In the genomic region with DNA sequence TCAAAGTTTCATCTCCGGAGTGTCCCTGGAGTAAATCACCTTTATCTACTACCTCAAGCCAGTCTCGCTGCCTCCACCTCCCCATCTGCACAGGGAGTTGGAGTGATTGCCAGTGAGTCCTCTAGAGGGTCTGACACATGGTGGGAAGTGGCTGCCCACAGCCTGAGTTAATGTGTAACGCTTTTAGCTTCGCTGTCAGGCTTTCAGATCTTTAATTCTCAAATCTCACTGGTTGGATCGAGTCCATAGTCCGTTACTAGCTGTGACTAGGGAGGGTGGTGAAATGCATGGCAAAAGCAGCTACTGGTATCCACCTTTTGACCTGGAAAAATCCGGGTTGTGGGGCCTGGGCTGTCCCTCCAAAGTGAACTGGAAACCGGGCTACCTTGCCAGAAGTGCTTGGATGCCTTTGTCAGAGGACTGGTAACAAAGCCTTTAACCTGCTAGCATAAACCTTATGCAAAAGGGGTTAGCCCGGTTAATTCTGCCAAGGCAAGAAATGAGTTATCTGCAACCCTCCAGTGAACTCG, we compare ENCODE assay signal across 18 cellular contexts. TPM values are rescaled to one million over a fixed set of nuclear protein-coding genes. Genes with fewer than 3 reads are reported as not detected.
DNase-seq lines count a peak whose midpoint lies in the region; ATAC-seq, FAIRE-seq and TF ChIP-seq lines count a peak whose summit lies in the region.
"Had no signal": no experiment of that assay in that cellular context is flagged by ENCODE, and none has a peak within 500 bp of the region (broad histone marks: within the 10 kb centered on the region; RNA-seq: fewer than 3 reads in every experiment).

No MANE protein-coding gene starts in this region.

- H3K36me3 ChIP-seq in small intestine (ENCODE audit: control insufficient read depth in 2 of 2, insufficient read depth in 2 of 2, low read length in 2 of 2): no peaks in the 10 kb centered on the region
- H3K36me3 ChIP-seq in WERI-Rb-1: no peaks in the 10 kb centered on the region
- H3K36me3 ChIP-seq: gastrocnemius medialis, thoracic aorta had no signal

- H3K27me3 ChIP-seq in small intestine (ENCODE audit: control insufficient read depth in 2 of 2, insufficient read depth in 2 of 2, low read length in 2 of 2) (no peaks in the 10 kb centered on the region), WERI-Rb-1 (ENCODE audit: insufficient read depth, low read depth, severe bottlenecking) (no peaks in the 10 kb centered on the region)
- H3K27me3 ChIP-seq: gastrocnemius medialis had no signal

- H3K9me3 ChIP-seq in small intestine (ENCODE audit: control insufficient read depth, low read depth) (no peaks in the 10 kb centered on the region), WERI-Rb-1 (ENCODE audit: severe bottlenecking) (no peaks in the 10 kb centered on the region)
- H3K9me3 ChIP-seq: gastrocnemius medialis, thoracic aorta had no signal

- H3K4me3 ChIP-seq in small intestine (ENCODE audit: low read depth in 1 of 2, low read length in 2 of 2) (no peak overlapping the region), WERI-Rb-1 (ENCODE audit: low read depth, low read length) (no peak overlapping the region)
- H3K4me3 ChIP-seq: gastrocnemius medialis, thoracic aorta had no signal

- DNase-seq in RCC 7860 (ENCODE audit: low spot score) (peak; percentile 84), left kidney (ENCODE audit: low read depth, low spot score) (peak; percentile 68), small intestine (peak; percentile 82), WERI-Rb-1 (no peak), DMS153 (lab: John Stamatoyannopoulos, UW) (no peak)
- no peak for DNase-seq in stimulated activated naive CD8-positive, alpha-beta T cell treated with anti-CD3 and anti-CD28 coated beads, Interleukin-15, Interleukin-2, amounts not matched to agents 100 U/mL and 50 U/mL, for 24 hours
- DNase-seq: activated CD4-positive, alpha-beta T cell treated with anti-CD3 and anti-CD28 coated beads for 48 hours; activated gamma-delta T cell; effector CD4-positive, alpha-beta T cell; gastrocnemius medialis; KG1; left cardiac atrium; NCI-H1105 treated with DMSO at 0.1 percent for 48 hours; nucleus accumbens; right cardiac atrium had no signal

- WGBS in small intestine, 3 donors: 26 to 54% (median 34%) methylated on average over 10 of the region's 10 CpGs

- FAIRE-seq in RCC 7860 (lab: Jason Lieb, UNC) (peak; percentile 92), small intestine (lab: Jason Lieb, UNC) (no peak)

- ATAC-seq in GM18909 (IDR thresholded peaks at IDR 0.05; ENCODE audit: poor library complexity, unreplicated experiment): peak; percentile 25
- no peak for ATAC-seq in stimulated activated naive CD8-positive, alpha-beta T cell treated with anti-CD3 and anti-CD28 coated beads, Interleukin-15, Interleukin-2, amounts not matched to agents 100 U/mL and 50 U/mL, for 24 hours
- ATAC-seq: esophagus mucosa, gastrocnemius medialis, left cardiac atrium, right cardiac atrium had no signal

- H3K27ac ChIP-seq in small intestine (ENCODE audit: low read depth in 1 of 2, low read length in 1 of 2): no peak overlapping the region
- H3K27ac ChIP-seq in WERI-Rb-1: no peak overlapping the region
- H3K27ac ChIP-seq: gastrocnemius medialis, thoracic aorta had no signal

- peaks cover 7 to 15% of the 10 kb centered on the region in 2 donors for H3K4me1 ChIP-seq in small intestine (ENCODE audit: control insufficient read depth in 2 of 2, insufficient read depth in 1 of 2, low read depth in 1 of 2, low read length in 1 of 2)

- TF ChIP-seq CTCF in WERI-Rb-1 (IDR thresholded peaks at IDR 0.05; ENCODE audit: low read depth, low read length): no peak

RNA-seq across cellular contexts. Expression of gene WDR1, which starts 5.0 kb away (rescaled TPM):
- polyA plus RNA-seq in small intestine: 100 to 1,000 TPM; 154 to 196 (median 176) TPM

Comparison
In these comparisons a context has a peak if more than half of its experiments do, and no peak if none do; other contexts are left out.
1. DNase-seq: peak in RCC 7860 (single experiment), left kidney (single experiment) and small intestine (single experiment); none in stimulated activated naive CD8-positive, alpha-beta T cell treated with anti-CD3 and anti-CD28 coated beads, Interleukin-15, Interleukin-2, amounts not matched to agents 100 U/mL and 50 U/mL, for 24 hours (single experiment), WERI-Rb-1 (single experiment) and DMS153 (single experiment).